In genomic region chr1:81682490-81682889, GRCh38 we compare ENCODE assay signal across 1 cellular context.
TF ChIP-seq lines count a peak whose summit lies in the region.

No MANE protein-coding gene starts in this region.

TF ChIP-seq in H1, 55 proteins besides CTCF, POLR2A, EP300 and RAD21 (continued from another document):
- TF ChIP-seq JUND (IDR thresholded peaks at IDR 0.05; ENCODE audit: low read length) = 0 out of 2 replicates have a peak, but pooled peaks have one; percentile 20
- no peak for TF ChIP-seq EGR1 (IDR thresholded peaks at IDR 0.05; ENCODE audit: borderline replicate concordance, low read depth, low read length)
- no peak for TF ChIP-seq CHD2 (IDR thresholded peaks at IDR 0.05; ENCODE audit: low read length)
- no peak for TF ChIP-seq KDM1A (IDR thresholded peaks at IDR 0.05; ENCODE audit: borderline replicate concordance, low read length)
- TF ChIP-seq SUZ12 (IDR thresholded peaks at IDR 0.05; ENCODE audit: low read length) = no peak
- no peak for TF ChIP-seq YY1 (IDR thresholded peaks at IDR 0.05; ENCODE audit: low read depth, low read length)
- TF ChIP-seq BACH1 (IDR thresholded peaks at IDR 0.05; ENCODE audit: low read length) = no peak
- no peak for TF ChIP-seq EZH2 (IDR thresholded peaks at IDR 0.05; ENCODE audit: low read depth, low read length, severe bottlenecking)
- no peak for TF ChIP-seq SRF (IDR thresholded peaks at IDR 0.05; ENCODE audit: low read depth, low read length)
- no peak for TF ChIP-seq FOSL1 (IDR thresholded peaks at IDR 0.05; ENCODE audit: insufficient read depth, low read depth, low read length)
- no peak for TF ChIP-seq NRF1 (IDR thresholded peaks at IDR 0.05; ENCODE audit: low read depth, low read length)
- TF ChIP-seq RFX5 (IDR thresholded peaks at IDR 0.05; ENCODE audit: borderline replicate concordance, low read depth, low read length) = no peak
- no peak for TF ChIP-seq CTBP2 (IDR thresholded peaks at IDR 0.05; ENCODE audit: borderline replicate concordance, insufficient read depth, insufficient read length, low read length)
- no peak for TF ChIP-seq ASH2L (IDR thresholded peaks at IDR 0.05; ENCODE audit: low read length)
- peak; percentile 70 for TF ChIP-seq SP1 (IDR thresholded peaks at IDR 0.05; ENCODE audit: low read depth, low read length)
- TF ChIP-seq CREB1 (IDR thresholded peaks at IDR 0.05) = no peak; the same call in 1 of the 2 replicates
- TF ChIP-seq KDM5A (IDR thresholded peaks at IDR 0.05; ENCODE audit: low read length) = no peak
- peak; percentile 96 for TF ChIP-seq TEAD4 (IDR thresholded peaks at IDR 0.05; ENCODE audit: low read depth, low read length)
- TF ChIP-seq USF2 (IDR thresholded peaks at IDR 0.05; ENCODE audit: low read length) = no peak
- TF ChIP-seq TAF7 (optimal IDR thresholded peaks at IDR 0.05; ENCODE audit: borderline replicate concordance, low read depth, low read length) = no peak
- TF ChIP-seq CHD7 (IDR thresholded peaks at IDR 0.05; ENCODE audit: insufficient replicate concordance, low read length) = no peak
- no peak for TF ChIP-seq MAFK (IDR thresholded peaks at IDR 0.05; ENCODE audit: low read depth, low read length)
- no peak for TF ChIP-seq SAP30 (IDR thresholded peaks at IDR 0.05; ENCODE audit: insufficient read depth, insufficient replicate concordance, low read length)
- TF ChIP-seq CBX5 (IDR thresholded peaks at IDR 0.05; ENCODE audit: low read depth, low read length) = no peak
- TF ChIP-seq RXRA (IDR thresholded peaks at IDR 0.05; ENCODE audit: insufficient read depth, low read depth, low read length) = no peak
- TF ChIP-seq HDAC2 (IDR thresholded peaks at IDR 0.05; ENCODE audit: borderline replicate concordance in 1 of 2, low read depth in 2 of 2, low read length in 2 of 2) = peak in 1 of 2 experiments; percentile 50; a peak in 1 of 4 replicates
- no peak for TF ChIP-seq BRCA1 (IDR thresholded peaks at IDR 0.05; ENCODE audit: low read depth, low read length)
- TF ChIP-seq POU5F1 (IDR thresholded peaks at IDR 0.05; ENCODE audit: low read depth, low read length) = no peak
- TF ChIP-seq CEBPB (IDR thresholded peaks at IDR 0.05; ENCODE audit: low read depth, low read length) = no peak
- TF ChIP-seq MAX (IDR thresholded peaks at IDR 0.05) = 0 out of 2 replicates have a peak, but pooled peaks have one; percentile 27
- TF ChIP-seq GABPA (IDR thresholded peaks at IDR 0.05; ENCODE audit: borderline replicate concordance, insufficient read depth, low read length) = no peak
- no peak for TF ChIP-seq SIX5 (IDR thresholded peaks at IDR 0.05; ENCODE audit: low read depth, low read length)
- TF ChIP-seq E2F6 (IDR thresholded peaks at IDR 0.05) = no peak
- TF ChIP-seq ATF3 (IDR thresholded peaks at IDR 0.05; ENCODE audit: insufficient read depth, low read depth, low read length) = no peak
- TF ChIP-seq SP4 (IDR thresholded peaks at IDR 0.05; ENCODE audit: low read length) = no peak
- TF ChIP-seq TAF1 (IDR thresholded peaks at IDR 0.05; ENCODE audit: low read depth, low read length) = no peak
- TF ChIP-seq KDM4A (IDR thresholded peaks at IDR 0.05; ENCODE audit: low read depth, low read length, severe bottlenecking) = no peak
- TF ChIP-seq RNF2 (IDR thresholded peaks at IDR 0.05; ENCODE audit: borderline replicate concordance, low read depth, low read length, missing control alignments, poor library complexity, severe bottlenecking) = no peak
- no peak for TF ChIP-seq CBX8 (IDR thresholded peaks at IDR 0.05; ENCODE audit: borderline replicate concordance, low read depth, low read length)
- TF ChIP-seq SP2 (IDR thresholded peaks at IDR 0.05; ENCODE audit: low read length) = no peak
- TF ChIP-seq SIRT6 (IDR thresholded peaks at IDR 0.05; ENCODE audit: low read length) = no peak
- TF ChIP-seq TBP (IDR thresholded peaks at IDR 0.05; ENCODE audit: low read depth, low read length) = no peak
- no peak for TF ChIP-seq ZNF274 (IDR thresholded peaks at IDR 0.05; ENCODE audit: borderline replicate concordance, extremely low read depth, low read length)
- TF ChIP-seq NANOG (IDR thresholded peaks at IDR 0.05; ENCODE audit: insufficient read depth, low read depth, low read length, poor library complexity, severe bottlenecking) = peak; percentile 67
- TF ChIP-seq ATF2 (IDR thresholded peaks at IDR 0.05; ENCODE audit: low read length) = peak; percentile 83; the same call in 1 of the 2 replicates
- no peak for TF ChIP-seq PHF8 (conservative IDR thresholded peaks at IDR 0.05; ENCODE audit: low read depth, low read length)
- no peak for TF ChIP-seq CHD1 (IDR thresholded peaks at IDR 0.05; ENCODE audit: low read depth, low read length)
- peak in 1 of 2 experiments; percentile 32 for TF ChIP-seq BCL11A (IDR thresholded peaks at IDR 0.05; ENCODE audit: low read depth in 2 of 2, low read length in 2 of 2)
- TF ChIP-seq GTF2F1 (IDR thresholded peaks at IDR 0.05; ENCODE audit: borderline replicate concordance, low read depth, low read length) = no peak
- TF ChIP-seq RBBP5 (IDR thresholded peaks at IDR 0.05; ENCODE audit: borderline replicate concordance, low read depth, low read length) = no peak
- peak; percentile 43; the same call in 1 of the 2 replicates for TF ChIP-seq TCF12 (IDR thresholded peaks at IDR 0.05; ENCODE audit: low read depth, low read length)
- no peak for TF ChIP-seq POLR2AphosphoS5 (IDR thresholded peaks at IDR 0.05; ENCODE audit: low read depth, low read length)
- TF ChIP-seq HDAC6 (IDR thresholded peaks at IDR 0.05; ENCODE audit: low read depth, low read length) = no peak
